ENCODE assay signal across 14 cellular contexts in genomic region chr12:89476232-89476631, GRCh38. TPM values are rescaled to one million over a fixed set of nuclear protein-coding genes. Genes with fewer than 3 reads are reported as not detected.
DNase-seq lines count a peak whose midpoint lies in the region; ATAC-seq lines count a peak whose summit lies in the region.
"Had no signal": no experiment of that assay in that cellular context is flagged by ENCODE, and none has a peak within 500 bp of the region (broad histone marks: within the 10 kb centered on the region; RNA-seq: fewer than 3 reads in every experiment).

No MANE protein-coding gene starts in this region.

- peak; percentile 36 for ATAC-seq in activated CD4-positive, alpha-beta T cell treated with anti-CD3 and anti-CD28 coated beads for 36 hours
- ATAC-seq in HG02852 (IDR thresholded peaks at IDR 0.05; ENCODE audit: unreplicated experiment) (peak; percentile 43), T-helper 17 cell (no peak), HG03175 (IDR thresholded peaks at IDR 0.05; ENCODE audit: unreplicated experiment) (no peak)
- ATAC-seq: CD8-positive, alpha-beta T cell; GM23338 had no signal

- no peak overlapping the region for H3K27ac Mint-ChIP-seq in activated CD4-positive, alpha-beta T cell treated with anti-CD3 and anti-CD28 coated beads for 36 hours
- H3K27ac Mint-ChIP-seq in activated CD4-positive, alpha-beta T cell treated with anti-CD3 and anti-CD28 coated beads, Interleukin-2, amount 10 ng/mL, durations not matched to agents 7 days and 5 days, result no peak overlapping the region
- peak overlapping the region; percentile 29 for H3K27ac Mint-ChIP-seq in T-helper 17 cell
- H3K27ac Mint-ChIP-seq: GM23338 had no signal

- H3K9me3 ChIP-seq in T-helper 17 cell (ENCODE audit: control insufficient read depth, low read length, poor library complexity, severe bottlenecking), result no peaks in the 10 kb centered on the region

- CTCF ChIA-PET in activated CD4-positive, alpha-beta T cell treated with anti-CD3 and anti-CD28 coated beads for 36 hours (lab: Charles Lee), result interaction anchor here (0.7 kb wide), 1 partner anchor 251 kb away, joined by 3 read pairs; no protein-coding TSS in a partner anchor
- CTCF ChIA-PET in activated CD4-positive, alpha-beta T cell treated with anti-CD3 and anti-CD28 coated beads, Interleukin-2, amount 10 ng/mL, durations not matched to agents 7 days and 5 days (lab: Charles Lee), result no interaction called here

- no peak for DNase-seq in activated CD4-positive, alpha-beta T cell treated with anti-CD3 and anti-CD28 coated beads for 36 hours
- no peak for DNase-seq in activated CD4-positive, alpha-beta T cell treated with anti-CD3 and anti-CD28 coated beads, Interleukin-2, amount 10 ng/mL, durations not matched to agents 7 days and 5 days
- DNase-seq in T-helper 17 cell (no peak), COR-L47 (lab: John Stamatoyannopoulos, UW) (no peak), HUDEP-2 (lab: John Stamatoyannopoulos, UW; ENCODE audit: unreplicated experiment in 76 of 76) (no peak)
- DNase-seq: CD8-positive, alpha-beta T cell; DMS53; GF-D8; H7; KBM-7 had no signal

- H3K36me3 Mint-ChIP-seq in activated CD4-positive, alpha-beta T cell treated with anti-CD3 and anti-CD28 coated beads for 36 hours (ENCODE audit: low read depth), result no peaks in the 10 kb centered on the region
- H3K36me3 Mint-ChIP-seq in activated CD4-positive, alpha-beta T cell treated with anti-CD3 and anti-CD28 coated beads, Interleukin-2, amount 10 ng/mL, durations not matched to agents 7 days and 5 days (ENCODE audit: low read depth), result peaks cover 16% of the 10 kb centered on the region
- H3K36me3 Mint-ChIP-seq in T-helper 17 cell (ENCODE audit: low read depth), result no peaks in the 10 kb centered on the region

- H3K27me3 Mint-ChIP-seq in activated CD4-positive, alpha-beta T cell treated with anti-CD3 and anti-CD28 coated beads for 36 hours, result no peaks in the 10 kb centered on the region
- no peaks in the 10 kb centered on the region for H3K27me3 Mint-ChIP-seq in activated CD4-positive, alpha-beta T cell treated with anti-CD3 and anti-CD28 coated beads, Interleukin-2, amount 10 ng/mL, durations not matched to agents 7 days and 5 days
- no peaks in the 10 kb centered on the region for H3K27me3 Mint-ChIP-seq in T-helper 17 cell

- no peak overlapping the region for H3K4me3 Mint-ChIP-seq in activated CD4-positive, alpha-beta T cell treated with anti-CD3 and anti-CD28 coated beads for 36 hours
- no peak overlapping the region for H3K4me3 Mint-ChIP-seq in activated CD4-positive, alpha-beta T cell treated with anti-CD3 and anti-CD28 coated beads, Interleukin-2, amount 10 ng/mL, durations not matched to agents 7 days and 5 days
- no peak overlapping the region for H3K4me3 Mint-ChIP-seq in T-helper 17 cell
- H3K4me3 Mint-ChIP-seq: CD14-positive monocyte; CD8-positive, alpha-beta T cell; GM23338 had no signal

- peaks cover 29% of the 10 kb centered on the region for H3K4me1 Mint-ChIP-seq in activated CD4-positive, alpha-beta T cell treated with anti-CD3 and anti-CD28 coated beads for 36 hours
- H3K4me1 Mint-ChIP-seq in activated CD4-positive, alpha-beta T cell treated with anti-CD3 and anti-CD28 coated beads, Interleukin-2, amount 10 ng/mL, durations not matched to agents 7 days and 5 days, result peaks cover 48% of the 10 kb centered on the region
- peaks cover 31% of the 10 kb centered on the region for H3K4me1 Mint-ChIP-seq in T-helper 17 cell
- H3K4me1 Mint-ChIP-seq: GM23338 had no signal

- no peaks in the 10 kb centered on the region for H3K9me3 Mint-ChIP-seq in activated CD4-positive, alpha-beta T cell treated with anti-CD3 and anti-CD28 coated beads for 36 hours (ENCODE audit: low read depth)
- no peaks in the 10 kb centered on the region for H3K9me3 Mint-ChIP-seq in activated CD4-positive, alpha-beta T cell treated with anti-CD3 and anti-CD28 coated beads, Interleukin-2, amount 10 ng/mL, durations not matched to agents 7 days and 5 days
- H3K9me3 Mint-ChIP-seq: CD14-positive monocyte; CD8-positive, alpha-beta T cell; GM23338 had no signal

- intact Hi-C loops in activated CD4-positive, alpha-beta T cell treated with anti-CD3 and anti-CD28 coated beads for 36 hours (cut with DNase I, micrococcal nuclease), result no loop called here

- POLR2A ChIA-PET in activated CD4-positive, alpha-beta T cell treated with anti-CD3 and anti-CD28 coated beads for 36 hours (lab: Charles Lee), result no interaction called here
- POLR2A ChIA-PET in activated CD4-positive, alpha-beta T cell treated with anti-CD3 and anti-CD28 coated beads, Interleukin-2, amount 10 ng/mL, durations not matched to agents 7 days and 5 days (lab: Charles Lee), result no interaction called here

RNA-seq across cellular contexts. Expression of gene GALNT4, which starts 48.4 kb away (rescaled TPM):
- 1 to 10 TPM; 3.0 to 4.6 TPM for total RNA-seq in activated CD4-positive, alpha-beta T cell treated with anti-CD3 and anti-CD28 coated beads for 36 hours
- 10 to 100 TPM; 12.2 to 13.3 TPM for total RNA-seq in activated CD4-positive, alpha-beta T cell treated with anti-CD3 and anti-CD28 coated beads, Interleukin-2, amount 10 ng/mL, durations not matched to agents 7 days and 5 days
- total RNA-seq in T-helper 17 cell, result 10 to 100 TPM in 1 of 2 donors, 1 to 10 TPM in 1; 9.0 to 13.2 TPM

RNA-seq across cellular contexts. Expression of gene POC1B, which starts 49.6 kb away (rescaled TPM):
- 10 to 100 TPM; 31.1 to 47.5 TPM for total RNA-seq in activated CD4-positive, alpha-beta T cell treated with anti-CD3 and anti-CD28 coated beads for 36 hours
- total RNA-seq in activated CD4-positive, alpha-beta T cell treated with anti-CD3 and anti-CD28 coated beads, Interleukin-2, amount 10 ng/mL, durations not matched to agents 7 days and 5 days, result 10 to 100 TPM; 33.2 to 41.0 TPM
- 10 to 100 TPM; 18.2 to 22.0 TPM for total RNA-seq in T-helper 17 cell

Comparison
In these comparisons a context has a peak if more than half of its experiments do, and no peak if none do; other contexts are left out.
1. ATAC-seq: peak in activated CD4-positive, alpha-beta T cell treated with anti-CD3 and anti-CD28 coated beads for 36 hours (single experiment) and HG02852 (single experiment); none in T-helper 17 cell (single experiment) and HG03175 (single experiment).